Comparison of ENCODE assay signal across 20 cellular contexts in genomic region chr7:139706837-139707236, GRCh38.
DNase-seq lines count a peak whose midpoint lies in the region; ATAC-seq and TF ChIP-seq lines count a peak whose summit lies in the region.
"Had no signal": no experiment of that assay in that cellular context is flagged by ENCODE, and none has a peak within 500 bp of the region (broad histone marks: within the 10 kb centered on the region; RNA-seq: fewer than 3 reads in every experiment).

No MANE protein-coding gene starts in this region.

- intact Hi-C loops in left ventricle myocardium inferior (cut with micrococcal nuclease) (no loop called here), Right ventricle myocardium superior (cut with DNase I) (no loop called here)

- ATAC-seq in Right ventricle myocardium superior (ENCODE audit: poor library complexity): no peak
- no peak for ATAC-seq in GM18909 (IDR thresholded peaks at IDR 0.05; ENCODE audit: poor library complexity, unreplicated experiment)

- H3K79me2 ChIP-seq in mesendoderm (ENCODE audit: control insufficient read depth, insufficient read depth, low read length): no peaks in the 10 kb centered on the region

- H3K27me3 ChIP-seq in left ventricle myocardium inferior (ENCODE audit: low read depth) (no peaks in the 10 kb centered on the region), mesendoderm (ENCODE audit: insufficient read depth, low read length, poor library complexity) (no peaks in the 10 kb centered on the region)
- H3K27me3 ChIP-seq: SJCRH30 had no signal

- H3K9ac ChIP-seq in mesendoderm (ENCODE audit: low read length): no peak overlapping the region

- peak overlapping the region; percentile 90 for H3K27ac ChIP-seq in left ventricle myocardium inferior (replicated peaks)
- peak overlapping the region; percentile 7 for H3K27ac ChIP-seq in caudate nucleus (ENCODE audit: low read depth, low read length)
- no peak overlapping the region for H3K27ac ChIP-seq in mesendoderm (ENCODE audit: low read depth, low read length)
- H3K27ac ChIP-seq: HL-60, SJCRH30 had no signal

- no peak overlapping the region for H3K4me3 ChIP-seq in left ventricle myocardium inferior
- H3K4me3 ChIP-seq in mesendoderm (ENCODE audit: low read length): no peak overlapping the region
- H3K4me3 ChIP-seq: HAP-1, SJCRH30 had no signal

- H3K9me3 ChIP-seq in left ventricle myocardium inferior (replicated peaks): no peaks in the 10 kb centered on the region
- H3K9me3 ChIP-seq: HAP-1, SJCRH30 had no signal

- H3K27ac Mint-ChIP-seq in progenitor cell of endocrine pancreas: peak overlapping the region; percentile 64
- H3K27ac Mint-ChIP-seq: CD4-positive, CD25-positive, alpha-beta regulatory T cell had no signal

- peaks cover 30% of the 10 kb centered on the region for H3K4me1 Mint-ChIP-seq in progenitor cell of endocrine pancreas (ENCODE audit: low read depth)

- H3K79me1 ChIP-seq in mesendoderm (ENCODE audit: low read length): no peaks in the 10 kb centered on the region

- H3K9me3 Mint-ChIP-seq in progenitor cell of endocrine pancreas (ENCODE audit: low read depth): peaks cover 3% of the 10 kb centered on the region

- no peaks in the 10 kb centered on the region for H3K27me3 Mint-ChIP-seq in progenitor cell of endocrine pancreas
- H3K27me3 Mint-ChIP-seq: CD4-positive, CD25-positive, alpha-beta regulatory T cell had no signal

- H3K18ac ChIP-seq in mesendoderm (ENCODE audit: low read length): no peak overlapping the region

- H4K5ac ChIP-seq in mesendoderm (ENCODE audit: low read length): no peak overlapping the region

- no CpG with 5 or more reads among the region's 9 CpGs for WGBS in mesendoderm (ENCODE audit: extremely low coverage, insufficient coverage, low lambda C conversion rate)

- H3K4me2 ChIP-seq in mesendoderm (ENCODE audit: low read length): no peak overlapping the region

- no peak overlapping the region for H2BK15ac ChIP-seq in mesendoderm (replicated peaks; ENCODE audit: low read depth)

- H3K23ac ChIP-seq in mesendoderm (ENCODE audit: low read length): no peak overlapping the region

- no peak overlapping the region for H2AK5ac ChIP-seq in mesendoderm (ENCODE audit: low read length)

- TF ChIP-seq CTCF in left ventricle myocardium inferior (IDR thresholded peaks at IDR 0.05; ENCODE audit: borderline replicate concordance): no peak
- no peak for TF ChIP-seq CTCF in progenitor cell of endocrine pancreas (IDR thresholded peaks at IDR 0.05; ENCODE audit: unreplicated experiment)

- H3K4me1 ChIP-seq in left ventricle myocardium inferior (peaks cover 93% of the 10 kb centered on the region), mesendoderm (ENCODE audit: control insufficient read depth, low read depth, low read length) (no peaks in the 10 kb centered on the region)
- H3K4me1 ChIP-seq: HAP-1 had no signal

- no peak overlapping the region for H3K4ac ChIP-seq in mesendoderm (ENCODE audit: low read depth, low read length)

- no peak overlapping the region for H4K8ac ChIP-seq in mesendoderm (ENCODE audit: low read depth, low read length)

- no peak overlapping the region for H3K4me3 Mint-ChIP-seq in progenitor cell of endocrine pancreas (ENCODE audit: low read depth)
- H3K4me3 Mint-ChIP-seq: CD4-positive, CD25-positive, alpha-beta regulatory T cell had no signal

- H3K36me3 Mint-ChIP-seq in progenitor cell of endocrine pancreas (ENCODE audit: insufficient read depth): peaks cover 17% of the 10 kb centered on the region

- H2BK5ac ChIP-seq in mesendoderm (ENCODE audit: low read length): no peak overlapping the region

- H3K56ac ChIP-seq in mesendoderm (ENCODE audit: low read length): no peak overlapping the region

- H2BK120ac ChIP-seq in mesendoderm (ENCODE audit: low read depth, low read length): no peak overlapping the region

- H3K36me3 ChIP-seq in left ventricle myocardium inferior (peaks cover 15% of the 10 kb centered on the region), mesendoderm (ENCODE audit: control insufficient read depth, insufficient read depth, low read length) (no peaks in the 10 kb centered on the region)
- H3K36me3 ChIP-seq: HAP-1 had no signal

- no peak for DNase-seq in left ventricle myocardium inferior
- DNase-seq in Right ventricle myocardium superior: no peak
- no peak for DNase-seq in caudate nucleus (lab: John Stamatoyannopoulos, UW)
- DNase-seq in progenitor cell of endocrine pancreas (ENCODE audit: low spot score, unreplicated experiment): no peak
- DNase-seq in NCI-H146 treated with DMSO at 0.1 percent for 48 hours (lab: John Stamatoyannopoulos, UW; ENCODE audit: unreplicated experiment): no peak
- no peak for DNase-seq in mesendoderm
- DNase-seq in A172 (ENCODE audit: low spot score): no peak
- DNase-seq: 8988T; Calu3; CD4-positive, CD25-positive, alpha-beta regulatory T cell; DMS53; NCI-H187 treated with DMSO at 0.1 percent for 48 hours; NCI-H2171; NCI-H446 treated with DMSO at 0.1 percent for 48 hours; NCI-H774; RPMI8226; SJCRH30 had no signal
